In the genomic region with DNA sequence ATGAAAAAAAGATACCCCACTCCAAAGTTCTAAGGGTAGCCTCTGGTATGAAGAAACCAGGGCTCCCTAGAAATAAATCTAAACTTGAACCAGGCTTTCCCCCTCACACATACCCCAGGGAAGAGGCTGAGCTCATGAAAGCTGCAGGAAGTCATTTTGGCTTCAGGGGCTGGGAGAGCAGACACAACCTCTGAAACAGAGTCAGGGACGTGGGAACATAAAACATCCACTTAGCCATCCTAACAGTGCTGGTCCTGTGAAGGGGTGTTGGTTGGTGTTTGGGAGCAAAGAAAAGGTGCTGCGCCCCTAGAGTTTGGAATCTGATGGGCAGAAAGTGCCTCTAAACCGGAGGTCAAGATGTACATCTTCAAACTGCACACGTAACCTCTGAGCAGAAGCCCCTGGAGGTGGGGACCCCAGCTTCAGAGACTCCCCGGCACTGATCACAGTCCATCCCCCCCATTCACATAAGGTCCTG, we compare ENCODE assay signal across 8 cellular contexts. TPM values are rescaled to one million over a fixed set of nuclear protein-coding genes. Genes with fewer than 3 reads are reported as not detected.
DNase-seq lines count a peak whose midpoint lies in the region; ATAC-seq, FAIRE-seq and TF ChIP-seq lines count a peak whose summit lies in the region.

No MANE protein-coding gene starts in this region.

- H3K4me1 ChIP-seq in Caco-2: peaks cover 7% of the 10 kb centered on the region; the same call in 1 of the 2 replicates
- peaks cover 48% of the 10 kb centered on the region for H3K4me1 ChIP-seq in PC-9 (replicated peaks; ENCODE audit: insufficient read depth)
- peaks cover 0 to 5% (median 0%) of the 10 kb centered on the region in 4 experiments; a peak in 3 of 7 replicates for H3K4me1 ChIP-seq in H1 (replicated peaks in 1 of 4; ENCODE audit: control insufficient read depth in 3 of 4, insufficient read depth in 4 of 4, low read length in 3 of 4)
- H3K4me1 ChIP-seq in prostate gland (replicated peaks): peaks cover 16% of the 10 kb centered on the region
- H3K4me1 ChIP-seq in trophoblast cell (ENCODE audit: control insufficient read depth in 1 of 2, insufficient read depth in 2 of 2, low read length in 2 of 2): peaks cover 0 to 10% of the 10 kb centered on the region in 2 experiments

- H3K4me2 ChIP-seq in PC-9 (peak overlapping the region; percentile 70), H1 (ENCODE audit: insufficient read depth in 1 of 2, low read depth in 2 of 2, low read length in 2 of 2) (no peak overlapping the region), trophoblast cell (ENCODE audit: low read length) (no peak overlapping the region)

- H3K27ac ChIP-seq in PC-9 (peak overlapping the region; percentile 73), H1 (ENCODE audit: low read depth, low read length) (no peak overlapping the region), prostate gland (peak overlapping the region; percentile 60 to 79), trophoblast cell (ENCODE audit: low read depth, low read length) (no peak overlapping the region)

- H3K9me3 Mint-ChIP-seq in Caco-2 (ENCODE audit: unreplicated experiment): no peaks in the 10 kb centered on the region
- no peaks in the 10 kb centered on the region for H3K9me3 Mint-ChIP-seq in stimulated activated naive B cell treated with anti-CD40 and anti-IgM and Interleukin-4, amounts not matched to agents 10 μg/mL and 1 μg/mL and 100 μg/mL, for 72 hours

- H3K27me3 Mint-ChIP-seq in Caco-2 (ENCODE audit: insufficient read depth, unreplicated experiment): no peaks in the 10 kb centered on the region
- peaks cover 0 to 6% of the 10 kb centered on the region in 2 donors for H3K27me3 Mint-ChIP-seq in stimulated activated naive B cell treated with anti-CD40 and anti-IgM and Interleukin-4, amounts not matched to agents 10 μg/mL and 1 μg/mL and 100 μg/mL, for 72 hours

- H3K18ac ChIP-seq in H1 (ENCODE audit: extremely low read depth, low read length) (no peak overlapping the region), trophoblast cell (ENCODE audit: low read length) (no peak overlapping the region)

- H2BK20ac ChIP-seq in H1 (ENCODE audit: low read length): no peak overlapping the region

- peaks cover 12% of the 10 kb centered on the region for H3K36me3 Mint-ChIP-seq in Caco-2 (ENCODE audit: insufficient read depth, unreplicated experiment)
- peaks cover 0 to 4% of the 10 kb centered on the region in 2 donors for H3K36me3 Mint-ChIP-seq in stimulated activated naive B cell treated with anti-CD40 and anti-IgM and Interleukin-4, amounts not matched to agents 10 μg/mL and 1 μg/mL and 100 μg/mL, for 72 hours

- no peak overlapping the region for H2AFZ ChIP-seq in PC-9
- H2AFZ ChIP-seq in H1 (ENCODE audit: low read length): no peak overlapping the region
- H2AFZ ChIP-seq in trophoblast cell (ENCODE audit: insufficient read depth, low read length, poor library complexity): no peak overlapping the region

- H3K36me3 ChIP-seq in Caco-2 (ENCODE audit: control insufficient read depth, insufficient read depth, low read length) (no peaks in the 10 kb centered on the region; the same call in 1 of the 2 replicates), PC-9 (ENCODE audit: low read depth) (no peaks in the 10 kb centered on the region; the same call in 1 of the 2 replicates), H1 (ENCODE audit: control insufficient read depth in 2 of 4, insufficient read depth in 4 of 4, low read length in 3 of 4) (no peaks in the 10 kb centered on the region), prostate gland (peaks cover 0 to 8% of the 10 kb centered on the region in 2 donors), trophoblast cell (ENCODE audit: control insufficient read depth in 1 of 2, insufficient read depth in 2 of 2, low read length in 2 of 2) (peaks cover 0 to 3% of the 10 kb centered on the region in 2 experiments)

- no peak for TF ChIP-seq EP300 in H1 (IDR thresholded peaks at IDR 0.05; ENCODE audit: borderline replicate concordance in 1 of 2, low read depth in 2 of 2, low read length in 2 of 2)

- CTCF ChIA-PET in Caco-2 (lab: Charles Lee) (interaction anchor here (1.0 to 1.3 kb wide), 2 partner anchors 57 to 58 kb away, joined by 3 to 14 read pairs; no protein-coding TSS in a partner anchor), PC-9 (lab: Charles Lee) (interaction anchor here (0.6 kb wide), 1 partner anchor 55 kb away, joined by 7 read pairs; no protein-coding TSS in a partner anchor), H1 (lab: Charles Lee; ENCODE audit: partially characterized antibody) (interaction anchor here (0.8 to 2.7 kb wide), 4 partner anchors 12 to 136 kb away, joined by 3 to 13 read pairs (median 4); no protein-coding TSS in a partner anchor)

- H2AK5ac ChIP-seq in H1 (ENCODE audit: low read depth, low read length) (no peak overlapping the region), trophoblast cell (ENCODE audit: low read length) (no peak overlapping the region)

- H3K9ac ChIP-seq in H1 (replicated peaks in 1 of 4; ENCODE audit: extremely low read depth in 1 of 4, low read depth in 3 of 4, low read length in 3 of 4): no peak overlapping the region
- H3K9ac ChIP-seq in trophoblast cell (ENCODE audit: low read length): no peak overlapping the region

- peaks cover 55% of the 10 kb centered on the region for H3F3A ChIP-seq in PC-9 (ENCODE audit: insufficient read depth, low read depth)

- H3K9me3 ChIP-seq in Caco-2 (no peaks in the 10 kb centered on the region), PC-9 (ENCODE audit: insufficient read depth, low read depth) (no peaks in the 10 kb centered on the region), H1 (ENCODE audit: insufficient read depth in 2 of 2, low read depth in 1 of 2, low read length in 1 of 2) (no peaks in the 10 kb centered on the region), prostate gland (no peaks in the 10 kb centered on the region), trophoblast cell (ENCODE audit: insufficient read depth, low read depth, low read length) (peaks cover 1% of the 10 kb centered on the region)

- H3K4me1 Mint-ChIP-seq in Caco-2 (ENCODE audit: low read depth, unreplicated experiment): peaks cover 24% of the 10 kb centered on the region
- H3K4me1 Mint-ChIP-seq in stimulated activated naive B cell treated with anti-CD40 and anti-IgM and Interleukin-4, amounts not matched to agents 10 μg/mL and 1 μg/mL and 100 μg/mL, for 72 hours: peaks cover 31 to 42% of the 10 kb centered on the region in 2 donors

- no peak overlapping the region for H2BK120ac ChIP-seq in H1 (replicated peaks; ENCODE audit: low read depth, low read length)
- H2BK120ac ChIP-seq in trophoblast cell (ENCODE audit: insufficient read depth, low read length, poor library complexity): no peak overlapping the region

- no peak overlapping the region for H4K8ac ChIP-seq in H1 (ENCODE audit: extremely low read depth, insufficient read depth, low read length)
- H4K8ac ChIP-seq in trophoblast cell (ENCODE audit: low read depth, low read length): no peak overlapping the region

- FAIRE-seq in H1 (lab: Jason Lieb, UNC): no peak

- H3K23ac ChIP-seq in H1 (ENCODE audit: insufficient read length) (no peak overlapping the region), trophoblast cell (ENCODE audit: low read length) (no peak overlapping the region)

- H3K9me2 ChIP-seq in PC-9 (ENCODE audit: insufficient read depth): no peaks in the 10 kb centered on the region

- H3K79me1 ChIP-seq in H1 (ENCODE audit: low read depth, low read length): no peaks in the 10 kb centered on the region
- H3K79me1 ChIP-seq in trophoblast cell (ENCODE audit: low read length): no peaks in the 10 kb centered on the region

- H3K14ac ChIP-seq in H1 (ENCODE audit: insufficient read length) (no peak overlapping the region), trophoblast cell (ENCODE audit: low read length) (no peak overlapping the region)

- H2BK15ac ChIP-seq in H1 (ENCODE audit: low read length): no peak overlapping the region

- H4K20me1 ChIP-seq in PC-9 (ENCODE audit: insufficient read depth) (no peaks in the 10 kb centered on the region), H1 (replicated peaks in 1 of 2; ENCODE audit: control insufficient read depth in 1 of 2, insufficient read depth in 2 of 2, low read length in 2 of 2) (no peaks in the 10 kb centered on the region)

- H2BK12ac ChIP-seq in H1 (ENCODE audit: low read depth, low read length) (no peak overlapping the region), trophoblast cell (ENCODE audit: low read length) (no peak overlapping the region)

- TSS peak; percentile 32 for BruUV-seq in Caco-2 (replicated peaks; lab: Mats Ljungman, UMichigan)
- BruUV-seq in PC-9 (replicated peaks; lab: Mats Ljungman, UMichigan): TSS peak; percentile 38

- H3K4me3 ChIP-seq in Caco-2 (ENCODE audit: low read depth, low read length) (no peak overlapping the region), PC-9 (peak overlapping the region; percentile 25; the same call in 1 of the 2 replicates), H1 (ENCODE audit: extremely low read depth in 1 of 4, insufficient read depth in 2 of 4, low read depth in 3 of 4, low read length in 4 of 4) (no peak overlapping the region), prostate gland (no peak overlapping the region), trophoblast cell (ENCODE audit: low read depth, low read length) (no peak overlapping the region)

- H3K79me2 ChIP-seq in PC-9 (ENCODE audit: low read depth): no peaks in the 10 kb centered on the region
- no peaks in the 10 kb centered on the region for H3K79me2 ChIP-seq in H1 (ENCODE audit: control insufficient read depth in 1 of 2, insufficient read depth in 2 of 2, low read length in 2 of 2)
- no peaks in the 10 kb centered on the region for H3K79me2 ChIP-seq in trophoblast cell (ENCODE audit: control insufficient read depth, insufficient read depth, low read length, poor library complexity)

- no peak overlapping the region for H3K56ac ChIP-seq in H1 (replicated peaks; ENCODE audit: insufficient read length, low read depth, low read length)

- H2BK5ac ChIP-seq in H1 (ENCODE audit: low read depth, low read length) (no peak overlapping the region), trophoblast cell (ENCODE audit: low read depth, low read length, poor library complexity) (no peak overlapping the region)

- POLR2A ChIA-PET in Caco-2 (lab: Charles Lee): interaction anchor here (0.6 kb wide), 1 partner anchor 96 kb away, joined by 3 read pairs; no protein-coding TSS in a partner anchor
- POLR2A ChIA-PET in PC-9 (lab: Charles Lee; ENCODE audit: unreplicated experiment): interaction anchor here (0.5 kb wide), 1 partner anchor 90 kb away, joined by 8 read pairs; no protein-coding TSS in a partner anchor
- POLR2A ChIA-PET in H1 (lab: Charles Lee; ENCODE audit: partially characterized antibody): interaction anchor here (0.8 to 2.7 kb wide), 4 partner anchors 11 to 58 kb away, joined by 3 to 5 read pairs (median 4); a partner anchor contains a TSS

- no peaks in the 10 kb centered on the region for H3K23me2 ChIP-seq in H1 (ENCODE audit: low read depth, low read length)

- H4K91ac ChIP-seq in H1 (replicated peaks; ENCODE audit: insufficient read length, low read length) (no peak overlapping the region), trophoblast cell (ENCODE audit: low read depth, low read length) (no peak overlapping the region)

- DNase-seq in Caco-2 (no peak), PC-9 (peak in 1 of 2 experiments; percentile 46), H1 (ENCODE audit: low read depth in 1 of 2, low spot score in 2 of 2) (no peak), prostate gland (ENCODE audit: low spot score) (no peak), NCI-H2227 (lab: John Stamatoyannopoulos, UW; ENCODE audit: unreplicated experiment) (no peak), trophoblast cell (no peak)
- no peak for DNase-seq in stimulated activated naive B cell treated with anti-CD40 and anti-IgM and Interleukin-4, amounts not matched to agents 10 μg/mL and 1 μg/mL and 100 μg/mL, for 72 hours

- no peak overlapping the region for H3K4ac ChIP-seq in H1 (replicated peaks; ENCODE audit: insufficient read length, low read depth, low read length)
- H3K4ac ChIP-seq in trophoblast cell (ENCODE audit: low read depth, low read length): no peak overlapping the region

- no peak overlapping the region for H3K4me3 Mint-ChIP-seq in Caco-2 (ENCODE audit: unreplicated experiment)
- peak overlapping the region in 1 of 2 donors; percentile 50 for H3K4me3 Mint-ChIP-seq in stimulated activated naive B cell treated with anti-CD40 and anti-IgM and Interleukin-4, amounts not matched to agents 10 μg/mL and 1 μg/mL and 100 μg/mL, for 72 hours

- TF ChIP-seq RAD21 in H1 (IDR thresholded peaks at IDR 0.05 in 1 of 2, conservative IDR thresholded peaks at IDR 0.05 in 1 of 2; ENCODE audit: low read depth in 2 of 2, low read length in 2 of 2): no peak

- TF ChIP-seq CTCF in Caco-2 (IDR thresholded peaks at IDR 0.05; ENCODE audit: insufficient read depth in 1 of 2, low read depth in 1 of 2, low read length in 1 of 2, severe bottlenecking in 1 of 2, unreplicated experiment in 1 of 2) (no peak), PC-9 (conservative IDR thresholded peaks at IDR 0.05) (no peak), H1 (IDR thresholded peaks at IDR 0.05; ENCODE audit: control extremely low read depth in 1 of 3, insufficient read depth in 1 of 3, low read depth in 1 of 3, low read length in 3 of 3) (peak in 2 of 3 experiments; percentile 9 to 40; a peak in 1 of 4 replicates), prostate gland (IDR thresholded peaks at IDR 0.05) (no peak)

- H3K27ac Mint-ChIP-seq in Caco-2 (ENCODE audit: unreplicated experiment): no peak overlapping the region
- no peak overlapping the region for H3K27ac Mint-ChIP-seq in stimulated activated naive B cell treated with anti-CD40 and anti-IgM and Interleukin-4, amounts not matched to agents 10 μg/mL and 1 μg/mL and 100 μg/mL, for 72 hours

- 84% methylated on average over 5 of the region's 5 CpGs; no CpG with 5 or more reads in 1 of the 2 experiments for WGBS in H1 (ENCODE audit: extremely low coverage in 1 of 2, insufficient coverage in 1 of 2, insufficient read length in 1 of 2, insufficient replicate concordance in 2 of 2, low coverage in 1 of 2, low lambda C conversion rate in 2 of 2, missing lambda C conversion rate in 1 of 2), 2 experiments
- 66% methylated on average over 5 of the region's 5 CpGs for whole genome bisulfite sequencing in prostate gland
- no CpG with 5 or more reads among the region's 5 CpGs for WGBS in trophoblast cell (ENCODE audit: extremely low coverage, insufficient coverage, insufficient read length)

- no peak overlapping the region for H4K5ac ChIP-seq in H1 (ENCODE audit: insufficient read length, low read depth, low read length)

- H4K12ac ChIP-seq in trophoblast cell (ENCODE audit: low read depth, low read length): no peak overlapping the region

- TF ChIP-seq POLR2A in H1 (IDR thresholded peaks at IDR 0.05; ENCODE audit: control extremely low read depth in 1 of 2, low read depth in 2 of 2, low read length in 2 of 2) (no peak), prostate gland (IDR thresholded peaks at IDR 0.05) (no peak)

- no peaks in the 10 kb centered on the region for H3K27me3 ChIP-seq in Caco-2 (replicated peaks; ENCODE audit: control insufficient read depth, insufficient read depth, low read length)
- H3K27me3 ChIP-seq in PC-9 (ENCODE audit: insufficient read depth, low read depth): no peaks in the 10 kb centered on the region
- no peaks in the 10 kb centered on the region for H3K27me3 ChIP-seq in H1 (replicated peaks in 1 of 4; ENCODE audit: control insufficient read depth in 3 of 4, extremely low read depth in 1 of 4, insufficient read depth in 3 of 4, low read length in 3 of 4)
- H3K27me3 ChIP-seq in prostate gland (replicated peaks; ENCODE audit: insufficient read depth): no peaks in the 10 kb centered on the region
- H3K27me3 ChIP-seq in trophoblast cell (ENCODE audit: insufficient read depth, low read length): no peaks in the 10 kb centered on the region

- no peak for ATAC-seq in GM21737 (IDR thresholded peaks at IDR 0.05; ENCODE audit: unreplicated experiment)
- ATAC-seq in stimulated activated naive B cell treated with anti-CD40 and anti-IgM and Interleukin-4, amounts not matched to agents 10 μg/mL and 1 μg/mL and 100 μg/mL, for 72 hours (replicated peaks): no peak

- intact Hi-C loops in Caco-2 (cut with micrococcal nuclease; ENCODE audit: unreplicated experiment): no loop called here
- intact Hi-C loops in PC-9 (cut with micrococcal nuclease; ENCODE audit: unreplicated experiment): loop anchor here (2.0 kb wide), 1 partner anchor 23 kb away; a partner anchor contains a TSS
- intact Hi-C loops in prostate gland (cut with DNase I): no loop called here

RNA-seq across cellular contexts. Expression of a gene that starts 15.8 kb away (rescaled TPM):
- total RNA-seq in Caco-2 (2022) (28.0 and 35.2 TPM in 2 replicates), PC-9 (2021) (35.0 and 36.5 TPM in 2 replicates), prostate gland (10 to 100 TPM; 33.9 to 81.2 TPM)
- 23.8 and 24.4 TPM in 2 replicates for total RNA-seq in H1 (2021; fragmentation: NEBNext Ultra II Directional; extraction: Animal tissue kit (Norgen Biotek cat#: 25700))
- 17.8 and 23.3 TPM in 2 replicates for polyA plus RNA-seq in H1 (2011; rRNA removed)
- polyA plus RNA-seq in H1 (2011; cell fraction: cytosol; rRNA removed): 21.0 TPM
- polyA plus RNA-seq in H1 (2011; cell fraction: nucleus; rRNA removed): 18.3 TPM
- 7.8 to 9.9 TPM (median 8.2 TPM) in 4 replicates for polyA plus RNA-seq in H1 (2012, experiment 1 of 2)
- polyA plus RNA-seq in H1 (2012, experiment 2 of 2): 5.7 TPM
- 8.5 TPM for polyA plus RNA-seq in H1 (2013, experiment 1 of 2)
- 8.8 TPM for polyA plus RNA-seq in H1 (2013, experiment 2 of 2)
- polyA minus RNA-seq in H1 (2011; rRNA and poly(A)+ RNA removed): 108 and 115 TPM in 2 replicates
- 24.9 TPM for polyA minus RNA-seq in H1 (2011; cell fraction: cytosol; rRNA and poly(A)+ RNA removed)
- 17.5 TPM for polyA minus RNA-seq in H1 (2011; cell fraction: nucleus; rRNA and poly(A)+ RNA removed)
- polyA plus RNA-seq in trophoblast cell (2013): 12.5 and 13.0 TPM in 2 replicates

RNA-seq across cellular contexts. Expression of a gene that starts 22.4 kb away (rescaled TPM):
- total RNA-seq in Caco-2 (2022) (68.3 and 76.1 TPM in 2 replicates), PC-9 (2021) (80.3 and 90.6 TPM in 2 replicates), prostate gland (100 to 1,000 TPM; 219 to 541 TPM)
- total RNA-seq in H1 (2021; fragmentation: NEBNext Ultra II Directional; extraction: Animal tissue kit (Norgen Biotek cat#: 25700)): 73.5 and 78.2 TPM in 2 replicates
- 423 and 441 TPM in 2 replicates for polyA plus RNA-seq in H1 (2011; rRNA removed)
- 322 TPM for polyA plus RNA-seq in H1 (2011; cell fraction: cytosol; rRNA removed)
- polyA plus RNA-seq in H1 (2011; cell fraction: nucleus; rRNA removed): 202 TPM
- 102 to 132 TPM (median 127 TPM) in 4 replicates for polyA plus RNA-seq in H1 (2012, experiment 1 of 2)
- polyA plus RNA-seq in H1 (2012, experiment 2 of 2): 255 TPM
- polyA plus RNA-seq in H1 (2013, experiment 1 of 2): 177 TPM
- 224 TPM for polyA plus RNA-seq in H1 (2013, experiment 2 of 2)
- 91.8 and 113 TPM in 2 replicates for polyA minus RNA-seq in H1 (2011; rRNA and poly(A)+ RNA removed)
- 47.5 TPM for polyA minus RNA-seq in H1 (2011; cell fraction: cytosol; rRNA and poly(A)+ RNA removed)
- polyA minus RNA-seq in H1 (2011; cell fraction: nucleus; rRNA and poly(A)+ RNA removed): 32.8 TPM
- 42.9 and 43.7 TPM in 2 replicates for polyA plus RNA-seq in trophoblast cell (2013)

RNA-seq across cellular contexts. Expression of a gene that starts 22.7 kb away (rescaled TPM):
- total RNA-seq in Caco-2 (2022) (11.7 and 13.9 TPM in 2 replicates), PC-9 (2021) (9.4 and 13.7 TPM in 2 replicates), prostate gland (10 to 100 TPM; 51.5 to 52.4 TPM)
- total RNA-seq in H1 (2021; fragmentation: NEBNext Ultra II Directional; extraction: Animal tissue kit (Norgen Biotek cat#: 25700)): 4.0 and 5.5 TPM in 2 replicates
- polyA plus RNA-seq in H1 (2011; rRNA removed): 5.4 and 7.1 TPM in 2 replicates
- 9.4 TPM for polyA plus RNA-seq in H1 (2011; cell fraction: cytosol; rRNA removed)
- 18.9 TPM for polyA plus RNA-seq in H1 (2011; cell fraction: nucleus; rRNA removed)
- 7.4 to 11.5 TPM (median 8.6 TPM) in 4 replicates for polyA plus RNA-seq in H1 (2012, experiment 1 of 2)
- 4.3 TPM for polyA plus RNA-seq in H1 (2012, experiment 2 of 2)
- 4.5 TPM for polyA plus RNA-seq in H1 (2013, experiment 1 of 2)
- polyA plus RNA-seq in H1 (2013, experiment 2 of 2): 4.3 TPM
- 5.1 and 6.5 TPM in 2 replicates for polyA minus RNA-seq in H1 (2011; rRNA and poly(A)+ RNA removed)
- not detected for polyA minus RNA-seq in H1 (2011; cell fraction: cytosol; rRNA and poly(A)+ RNA removed)
- polyA minus RNA-seq in H1 (2011; cell fraction: nucleus; rRNA and poly(A)+ RNA removed): 2.9 TPM
- polyA plus RNA-seq in trophoblast cell (2013): 8.3 and 9.9 TPM in 2 replicates

RNA-seq across cellular contexts. Expression of a gene that starts 27.7 kb away (rescaled TPM):
- total RNA-seq in Caco-2 (2022) (not detected in 2 replicates), PC-9 (2021) (not detected in 2 replicates), prostate gland (1 to 10 TPM in 1 of 2 donors, not detected in 1; 4.2 TPM)
- not detected in 2 replicates for total RNA-seq in H1 (2021; fragmentation: NEBNext Ultra II Directional; extraction: Animal tissue kit (Norgen Biotek cat#: 25700))
- polyA plus RNA-seq in H1 (2011; rRNA removed): not detected in 2 replicates
- not detected for polyA plus RNA-seq in H1 (2011; cell fraction: cytosol; rRNA removed)
- not detected for polyA plus RNA-seq in H1 (2011; cell fraction: nucleus; rRNA removed)
- polyA plus RNA-seq in H1 (2012, experiment 1 of 2): not detected in 4 replicates
- polyA plus RNA-seq in H1 (2012, experiment 2 of 2): not detected
- polyA plus RNA-seq in H1 (2013, experiment 1 of 2): not detected
- not detected for polyA plus RNA-seq in H1 (2013, experiment 2 of 2)
- polyA minus RNA-seq in H1 (2011; rRNA and poly(A)+ RNA removed): not detected in 2 replicates
- not detected for polyA minus RNA-seq in H1 (2011; cell fraction: cytosol; rRNA and poly(A)+ RNA removed)
- polyA minus RNA-seq in H1 (2011; cell fraction: nucleus; rRNA and poly(A)+ RNA removed): not detected
- not detected in 2 replicates for polyA plus RNA-seq in trophoblast cell (2013)

RNA-seq across cellular contexts. Expression of a gene that starts 31.6 kb away (rescaled TPM):
- total RNA-seq in Caco-2 (2022): 5.6 and 7.4 TPM in 2 replicates
- total RNA-seq in PC-9 (2021): 25.2 and 30.4 TPM in 2 replicates
- 9.5 and 11.7 TPM in 2 replicates for total RNA-seq in H1 (2021; fragmentation: NEBNext Ultra II Directional; extraction: Animal tissue kit (Norgen Biotek cat#: 25700))
- polyA plus RNA-seq in H1 (2011; rRNA removed): 7.2 and 14.9 TPM in 2 replicates
- 6.2 TPM for polyA plus RNA-seq in H1 (2011; cell fraction: cytosol; rRNA removed)
- 15.6 TPM for polyA plus RNA-seq in H1 (2011; cell fraction: nucleus; rRNA removed)
- polyA plus RNA-seq in H1 (2012, experiment 1 of 2): 7.1 to 13.3 TPM (median 10.8 TPM) in 4 replicates
- 9.1 TPM for polyA plus RNA-seq in H1 (2012, experiment 2 of 2)
- polyA plus RNA-seq in H1 (2013, experiment 1 of 2): 13.4 TPM
- 13.8 TPM for polyA plus RNA-seq in H1 (2013, experiment 2 of 2)
- polyA minus RNA-seq in H1 (2011; rRNA and poly(A)+ RNA removed): 3.7 and 5.4 TPM in 2 replicates
- 5.9 TPM for polyA minus RNA-seq in H1 (2011; cell fraction: cytosol; rRNA and poly(A)+ RNA removed)
- polyA minus RNA-seq in H1 (2011; cell fraction: nucleus; rRNA and poly(A)+ RNA removed): 11.3 TPM
- 10 to 100 TPM; 33.9 to 86.1 TPM for total RNA-seq in prostate gland
- polyA plus RNA-seq in trophoblast cell (2013): 3.7 and 3.9 TPM in 2 replicates

Comparison
In these comparisons a context has a peak if more than half of its experiments do, and no peak if none do; other contexts are left out.
1. CTCF ChIP-seq: peak in H1 (2 of 3); none in Caco-2 (0 of 2), PC-9 (single experiment) and prostate gland (0 of 4).
2. H3K27ac ChIP-seq: peak in PC-9 (single experiment) and prostate gland (2 of 2); none in H1 (single experiment) and trophoblast cell (single experiment).